In genomic region chr9:125989090-125989501, GRCh38 we compare ENCODE assay signal across 25 cellular contexts.
"Had no signal": no experiment of that assay in that cellular context is flagged by ENCODE, and none has a peak within 500 bp of the region (broad histone marks: within the 10 kb centered on the region; RNA-seq: fewer than 3 reads in every experiment).

No MANE protein-coding gene starts in this region.

- H3K4me1 ChIP-seq: body of pancreas, left ventricle myocardium inferior, pancreas, tibial artery, uterus had no signal

- H3K36me3 Mint-ChIP-seq: activated naive CD8-positive, alpha-beta T cell treated with anti-CD3 and anti-CD28 coated beads, Interleukin-2, amount 10 ng/mL, durations not matched to agents 7 days and 5 days; naive B cell had no signal

- H3K4me3 ChIP-seq: body of pancreas, dorsolateral prefrontal cortex, left ventricle myocardium inferior, mucosa of descending colon, pancreas, tibial artery, uterus had no signal

- H3K27me3 Mint-ChIP-seq: activated naive CD8-positive, alpha-beta T cell treated with anti-CD3 and anti-CD28 coated beads, Interleukin-2, amount 10 ng/mL, durations not matched to agents 7 days and 5 days had no signal

- H3K4me1 Mint-ChIP-seq: activated naive CD8-positive, alpha-beta T cell treated with anti-CD3 and anti-CD28 coated beads, Interleukin-2, amount 10 ng/mL, durations not matched to agents 7 days and 5 days had no signal

- H3K36me3 ChIP-seq: left ventricle myocardium inferior, pancreas, tibial artery, uterus had no signal

- H3K27ac Mint-ChIP-seq: activated naive CD8-positive, alpha-beta T cell treated with anti-CD3 and anti-CD28 coated beads, Interleukin-2, amount 10 ng/mL, durations not matched to agents 7 days and 5 days; memory B cell had no signal

- H3K27me3 ChIP-seq: body of pancreas, dorsolateral prefrontal cortex, pancreas, tibial artery, uterus had no signal

- ATAC-seq: activated CD4-positive, CD25-positive, alpha-beta regulatory T cell treated with anti-CD3 and anti-CD28 coated beads, Interleukin-2, amount 50 U/mL, for 24 hours; body of pancreas; mucosa of descending colon; pancreas had no signal

- H3K9me3 ChIP-seq: body of pancreas, left ventricle myocardium inferior, mucosa of descending colon, pancreas, tibial artery, uterus had no signal

- FAIRE-seq: colon, pancreas had no signal

- H3K27ac ChIP-seq: body of pancreas, dorsolateral prefrontal cortex, left ventricle myocardium inferior, pancreas, tibial artery, uterus had no signal

- H3K4me3 Mint-ChIP-seq: activated naive CD8-positive, alpha-beta T cell treated with anti-CD3 and anti-CD28 coated beads, Interleukin-2, amount 10 ng/mL, durations not matched to agents 7 days and 5 days; memory B cell; naive B cell had no signal

- H3K9me3 Mint-ChIP-seq: activated naive CD8-positive, alpha-beta T cell treated with anti-CD3 and anti-CD28 coated beads, Interleukin-2, amount 10 ng/mL, durations not matched to agents 7 days and 5 days had no signal

- DNase-seq: activated CD4-positive, alpha-beta T cell treated with anti-CD3 and anti-CD28 coated beads, Interleukin-2, amount 50 U/mL, for 1 hour; activated CD8-positive, alpha-beta memory T cell treated with anti-CD3 and anti-CD28 coated beads, Interleukin-2, amount 50 U/mL, for 48 hours; activated naive CD4-positive, alpha-beta T cell treated with Interleukin-2 at 50 U/mL for 16 hours; activated naive CD8-positive, alpha-beta T cell treated with anti-CD3 and anti-CD28 coated beads, Interleukin-2, amount 10 ng/mL, durations not matched to agents 7 days and 5 days; amygdala; body of pancreas; caudate nucleus; foreskin melanocyte; hypothalamus; islet precursor cell; left ventricle myocardium inferior; mucosa of descending colon; naive B cell; stimulated activated CD4-positive, alpha-beta T cell treated with anti-CD3 and anti-CD28 coated beads, Interleukin-12 subunit alpha, Interleukin-12 subunit beta, amount 100 ng/mL, for 4 hours; stimulated activated CD4-positive, alpha-beta T cell treated with anti-CD3 and anti-CD28 coated beads, Interleukin-1b, Interleukin-23, amount 100 ng/mL, for 48 hours; stimulated activated CD8-positive, alpha-beta memory T cell treated with anti-CD3 and anti-CD28 coated beads, Interleukin-4, amount 100 ng/mL, for 48 hours; stimulated activated naive CD4-positive, alpha-beta T cell treated with Interleukin-2 at 50 U/mL for 16 hours; T1000; uterus had no signal
